In the genomic region with DNA sequence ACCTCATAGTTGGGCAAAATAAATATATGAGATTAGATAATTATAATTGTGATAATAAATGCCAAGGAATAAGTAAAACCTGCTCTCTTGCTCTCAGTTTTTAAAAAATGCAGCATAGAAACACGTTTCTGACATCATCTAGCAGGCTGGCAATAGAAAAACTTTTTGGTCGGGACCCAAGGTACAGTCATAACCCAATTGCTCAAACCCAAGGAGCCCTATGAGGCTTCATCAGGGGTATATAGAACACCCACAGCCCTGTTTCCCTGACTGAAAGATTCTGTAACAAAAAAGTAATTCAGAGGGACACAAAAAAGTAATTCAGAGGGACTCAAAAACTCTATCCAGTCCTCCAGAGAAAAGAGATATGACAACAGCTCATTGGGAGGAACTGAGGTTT, we compare ENCODE assay signal across 23 cellular contexts. TPM values are rescaled to one million over a fixed set of nuclear protein-coding genes. Genes with fewer than 3 reads are reported as not detected.
A peak's percentile ranks its signal among the peaks of the same experiment; 100 is the strongest.
DNase-seq lines count a peak whose midpoint lies in the region; ATAC-seq, FAIRE-seq and TF ChIP-seq lines count a peak whose summit lies in the region.
"Had no signal": no experiment of that assay in that cellular context is flagged by ENCODE, and none has a peak within 500 bp of the region (broad histone marks: within the 10 kb centered on the region; RNA-seq: fewer than 3 reads in every experiment).

No MANE protein-coding gene starts in this region.

- no peaks in the 10 kb centered on the region for H4K20me1 ChIP-seq in astrocyte (ENCODE audit: insufficient read depth, low read length)
- peaks cover 6% of the 10 kb centered on the region for H4K20me1 ChIP-seq in osteoblast (ENCODE audit: insufficient read depth, low read length)
- H4K20me1 ChIP-seq: BLaER1 had no signal

- H3K9me3 ChIP-seq in left ventricle myocardium inferior (replicated peaks) (no peaks in the 10 kb centered on the region), astrocyte (ENCODE audit: insufficient read depth, low read depth, low read length) (no peaks in the 10 kb centered on the region), osteoblast (ENCODE audit: low read depth, low read length) (no peaks in the 10 kb centered on the region)
- H3K9me3 ChIP-seq: SK-N-SH had no signal

- DNase-seq in left ventricle myocardium inferior (no peak), Right ventricle myocardium inferior (ENCODE audit: missing footprints) (no peak), astrocyte (ENCODE audit: low read depth) (no peak), osteoblast (ENCODE audit: insufficient read length, low spot score, missing footprints) (peak; percentile 91), SHP77 (lab: John Stamatoyannopoulos, UW) (no peak)
- DNase-seq: 8988T; CD4-positive, alpha-beta T cell; COR-L47; DMS79; NCI-H1417; NCI-H1694 treated with DMSO at 0.1 percent for 48 hours; NCI-H2081 treated with DMSO at 0.1 percent for 48 hours; NCI-H446; NCI-H526 treated with DMSO at 0.1 percent for 48 hours; SHP77 treated with DMSO at 0.1 percent for 48 hours; SK-N-SH had no signal

- H3K79me2 ChIP-seq in astrocyte (ENCODE audit: insufficient read depth, low read length): peaks cover 97% of the 10 kb centered on the region
- peaks cover 91% of the 10 kb centered on the region for H3K79me2 ChIP-seq in osteoblast (ENCODE audit: insufficient read depth, low read length)

- TF ChIP-seq CTCF in left ventricle myocardium inferior (IDR thresholded peaks at IDR 0.05; ENCODE audit: borderline replicate concordance) (no peak), astrocyte (IDR thresholded peaks at IDR 0.05; ENCODE audit: insufficient read depth, low read depth, low read length) (no peak), osteoblast (IDR thresholded peaks at IDR 0.05; ENCODE audit: extremely low read depth, low read depth, low read length) (no peak)

- H3K4me2 ChIP-seq in astrocyte (ENCODE audit: low read length) (peak overlapping the region; percentile 17), osteoblast (ENCODE audit: insufficient read depth, low read length) (peak overlapping the region; percentile 93)
- H3K4me2 ChIP-seq: BLaER1, SK-N-SH had no signal

- H3K27me3 Mint-ChIP-seq in astrocyte (ENCODE audit: low read depth, unreplicated experiment): peaks cover 12% of the 10 kb centered on the region

- peak; percentile 29 for FAIRE-seq in astrocyte (lab: Jason Lieb, UNC)
- FAIRE-seq: GM12891, H1 had no signal

- no peak overlapping the region for H3K4me3 Mint-ChIP-seq in astrocyte (ENCODE audit: unreplicated experiment)
- H3K4me3 Mint-ChIP-seq: CD4-positive, alpha-beta T cell; IgD-negative memory B cell had no signal

- H3K27me3 ChIP-seq in left ventricle myocardium inferior (ENCODE audit: low read depth) (peaks cover 15% of the 10 kb centered on the region), astrocyte (ENCODE audit: insufficient read depth, low read length) (no peaks in the 10 kb centered on the region), osteoblast (ENCODE audit: insufficient read depth, low read length) (no peaks in the 10 kb centered on the region)
- H3K27me3 ChIP-seq: BLaER1 had no signal

- H3K4me3 ChIP-seq in left ventricle myocardium inferior: peak overlapping the region; percentile 73
- H3K4me3 ChIP-seq in astrocyte (ENCODE audit: insufficient read depth, low read depth, low read length): no peak overlapping the region
- no peak overlapping the region for H3K4me3 ChIP-seq in osteoblast (ENCODE audit: insufficient read depth, low read length)
- H3K4me3 ChIP-seq: BLaER1 had no signal

- intact Hi-C loops in left ventricle myocardium inferior (cut with micrococcal nuclease): no loop called here
- intact Hi-C loops in Right ventricle myocardium inferior (cut with DNase I): no loop called here

- H3K4me1 ChIP-seq in left ventricle myocardium inferior (peaks cover 70% of the 10 kb centered on the region), astrocyte (ENCODE audit: insufficient read depth, low read length) (peaks cover under 1% of the 10 kb centered on the region), osteoblast (ENCODE audit: insufficient read depth, low read length) (peaks cover 30% of the 10 kb centered on the region)
- H3K4me1 ChIP-seq: BLaER1 had no signal

- H3K27ac Mint-ChIP-seq in astrocyte (ENCODE audit: unreplicated experiment): no peak overlapping the region
- H3K27ac Mint-ChIP-seq: CD4-positive, alpha-beta T cell; IgD-negative memory B cell had no signal

- no peak overlapping the region for H3K27ac ChIP-seq in left ventricle myocardium inferior (replicated peaks)
- no peak overlapping the region for H3K27ac ChIP-seq in astrocyte (ENCODE audit: low read depth, low read length)
- H3K27ac ChIP-seq in osteoblast (ENCODE audit: low read depth, low read length): no peak overlapping the region
- H3K27ac ChIP-seq: BLaER1 had no signal

- peaks cover under 1% of the 10 kb centered on the region for H3K4me1 Mint-ChIP-seq in astrocyte (ENCODE audit: low read depth, unreplicated experiment)

- ATAC-seq in Right ventricle myocardium inferior (no peak), HG03196 (IDR thresholded peaks at IDR 0.05; ENCODE audit: unreplicated experiment) (no peak), GM21447 (IDR thresholded peaks at IDR 0.05; ENCODE audit: unreplicated experiment) (no peak)
- ATAC-seq: HCT116 had no signal

- H3K9ac ChIP-seq in astrocyte (ENCODE audit: low read length): no peak overlapping the region
- H3K9ac ChIP-seq: BLaER1, SK-N-SH had no signal

- H3K36me3 Mint-ChIP-seq in astrocyte (ENCODE audit: low read depth, unreplicated experiment): peaks cover 3% of the 10 kb centered on the region
- H3K36me3 Mint-ChIP-seq: IgD-negative memory B cell had no signal

- H2AFZ ChIP-seq in astrocyte (ENCODE audit: low read depth, low read length) (no peak overlapping the region), osteoblast (ENCODE audit: low read length) (no peak overlapping the region)

- no peaks in the 10 kb centered on the region for H3K9me3 Mint-ChIP-seq in astrocyte (ENCODE audit: unreplicated experiment)
- H3K9me3 Mint-ChIP-seq: CD4-positive, alpha-beta T cell had no signal

- no peaks in the 10 kb centered on the region for H3K36me3 ChIP-seq in left ventricle myocardium inferior
- no peaks in the 10 kb centered on the region for H3K36me3 ChIP-seq in astrocyte (ENCODE audit: insufficient read depth, low read length)
- peaks cover 8% of the 10 kb centered on the region for H3K36me3 ChIP-seq in osteoblast (ENCODE audit: insufficient read depth, low read length)
- H3K36me3 ChIP-seq: BLaER1 had no signal

RNA-seq across cellular contexts. Expression of a gene that starts 3.8 kb away (rescaled TPM):
- 207 TPM for total RNA-seq in left ventricle myocardium inferior
- 198 TPM for total RNA-seq in Right ventricle myocardium inferior
- 14.9 and 31.6 TPM in 2 replicates for total RNA-seq in astrocyte
- 143 and 149 TPM in 2 replicates for total RNA-seq in osteoblast
- total RNA-seq: CD4-positive, alpha-beta T cell had no signal
